ENCODE assay signal across 7 cellular contexts in the genomic region with DNA sequence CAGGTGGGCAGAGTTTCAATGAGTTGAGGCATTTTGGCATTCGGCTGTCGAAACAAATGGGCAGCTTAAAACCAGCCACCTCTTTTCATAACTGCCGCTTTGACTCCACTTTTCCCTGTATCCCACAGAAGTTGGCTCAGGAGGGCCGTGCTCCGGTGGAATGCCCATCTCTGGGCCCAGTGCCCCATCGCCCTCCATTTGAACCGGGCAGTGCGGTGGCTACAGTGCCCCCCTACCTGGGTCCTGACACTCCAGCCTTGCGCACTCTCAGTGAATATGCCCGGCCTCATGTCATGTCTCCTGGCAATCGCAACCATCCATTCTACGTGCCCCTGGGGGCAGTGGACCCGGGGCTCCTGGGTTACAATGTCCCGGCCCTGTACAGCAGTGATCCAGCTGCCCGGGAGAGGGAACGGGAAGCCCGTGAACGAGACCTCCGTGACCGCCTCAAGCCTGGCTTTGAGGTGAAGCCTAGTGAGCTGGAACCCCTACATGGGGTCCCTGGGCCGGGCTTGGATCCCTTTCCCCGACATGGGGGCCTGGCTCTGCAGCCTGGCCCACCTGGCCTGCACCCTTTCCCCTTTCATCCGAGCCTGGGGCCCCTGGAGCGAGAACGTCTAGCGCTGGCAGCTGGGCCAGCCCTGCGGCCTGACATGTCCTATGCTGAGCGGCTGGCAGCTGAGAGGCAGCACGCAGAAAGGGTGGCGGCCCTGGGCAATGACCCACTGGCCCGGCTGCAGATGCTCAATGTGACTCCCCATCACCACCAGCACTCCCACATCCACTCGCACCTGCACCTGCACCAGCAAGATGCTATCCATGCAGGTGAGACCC. TPM values are rescaled to one million over a fixed set of nuclear protein-coding genes. Genes with fewer than 3 reads are reported as not detected.
DNase-seq lines count a peak whose midpoint lies in the region; ATAC-seq and TF ChIP-seq lines count a peak whose summit lies in the region.
"Had no signal": no experiment of that assay in that cellular context is flagged by ENCODE, and none has a peak within 500 bp of the region (broad histone marks: within the 10 kb centered on the region; RNA-seq: fewer than 3 reads in every experiment).

No MANE protein-coding gene starts in this region.

- H4K20me1 ChIP-seq in OCI-LY7 (ENCODE audit: insufficient read depth, low read length) (no peaks in the 10 kb centered on the region), smooth muscle cell (ENCODE audit: low read depth) (peaks cover 10% of the 10 kb centered on the region)

- H3K9me3 ChIP-seq in OCI-LY7 (ENCODE audit: low read length) (no peaks in the 10 kb centered on the region), esophagus muscularis mucosa (no peaks in the 10 kb centered on the region), smooth muscle cell (replicated peaks; ENCODE audit: low read depth) (no peaks in the 10 kb centered on the region)

- no peak for TF ChIP-seq POLR2A in esophagus muscularis mucosa (IDR thresholded peaks at IDR 0.05; ENCODE audit: low read depth)

- TF ChIP-seq EP300 in esophagus muscularis mucosa (IDR thresholded peaks at IDR 0.05) = no peak

- H3K27me3 ChIP-seq in esophagus muscularis mucosa (no peaks in the 10 kb centered on the region), smooth muscle cell (ENCODE audit: low read depth) (no peaks in the 10 kb centered on the region)

- WGBS in esophagus muscularis mucosa = 86% methylated on average over 24 of the region's 32 CpGs
- WGBS in smooth muscle cell (ENCODE audit: low lambda C conversion rate) = 94% methylated on average over 29 of the region's 32 CpGs

- peaks cover 21% of the 10 kb centered on the region for H3K4me1 ChIP-seq in OCI-LY7 (ENCODE audit: insufficient read depth, low read length, poor library complexity, severe bottlenecking)
- peaks cover 59 to 89% (median 83%) of the 10 kb centered on the region in 4 donors for H3K4me1 ChIP-seq in esophagus muscularis mucosa
- peaks cover 15% of the 10 kb centered on the region for H3K4me1 ChIP-seq in smooth muscle cell (ENCODE audit: low read depth)

- H3K79me2 ChIP-seq in OCI-LY7 (ENCODE audit: insufficient read depth, low read depth, low read length) (peaks cover 5% of the 10 kb centered on the region; the same call in 1 of the 2 replicates), smooth muscle cell (ENCODE audit: low read depth) (peaks cover 9% of the 10 kb centered on the region)

- intact Hi-C loops in OCI-LY7 (cut with micrococcal nuclease; ENCODE audit: unreplicated experiment) = loop anchor here (5.0 kb wide), 1 partner anchor 34 kb away; the partner anchor contains the start of genes EMG1 and PHB2
- intact Hi-C loops in esophagus muscularis mucosa (cut with DNase I) = no loop called here

- no peaks in the 10 kb centered on the region for H3K9me2 ChIP-seq in OCI-LY7 (ENCODE audit: insufficient read depth, low read length)

- peak overlapping the region; percentile 62 for H3K9ac ChIP-seq in smooth muscle cell (ENCODE audit: low read depth)

- POLR2A ChIA-PET in OCI-LY7 (lab: Charles Lee) = interaction anchor here (0.5 to 2.3 kb wide), 8 partner anchors 7 to 40 kb away, joined by 3 to 7 read pairs (median 4); no protein-coding TSS in a partner anchor

- ATAC-seq in HG03521 (IDR thresholded peaks at IDR 0.05; ENCODE audit: unreplicated experiment) = no peak

- H3K36me3 ChIP-seq in OCI-LY7 (ENCODE audit: insufficient read depth, low read length) (peaks cover 5% of the 10 kb centered on the region; the same call in 1 of the 2 replicates), esophagus muscularis mucosa (peaks cover 6 to 71% (median 66%) of the 10 kb centered on the region in 4 donors), smooth muscle cell (ENCODE audit: low read depth) (no peaks in the 10 kb centered on the region)

- no peak for DNase-seq in OCI-LY7 (ENCODE audit: low spot score)
- DNase-seq in esophagus muscularis mucosa (ENCODE audit: extremely low spot score) = no peak
- DNase-seq in smooth muscle cell (lab: John Stamatoyannopoulos, UW; ENCODE audit: unreplicated experiment) = no peak
- DNase-seq in NCI-H2107 (lab: John Stamatoyannopoulos, UW) = no peak
- DNase-seq in H4 (ENCODE audit: low spot score) = no peak

- no peak; the same call in 1 of the 2 replicates for TF ChIP-seq CTCF in OCI-LY7 (conservative IDR thresholded peaks at IDR 0.05; ENCODE audit: low read length)
- no peak for TF ChIP-seq CTCF in esophagus muscularis mucosa (IDR thresholded peaks at IDR 0.05)
- TF ChIP-seq CTCF in smooth muscle cell (IDR thresholded peaks at IDR 0.05; ENCODE audit: borderline replicate concordance, insufficient read depth, poor library complexity, severe bottlenecking) = no peak

- H3K4me2 ChIP-seq in OCI-LY7 (ENCODE audit: low read length) (peak overlapping the region; percentile 71), smooth muscle cell (peak overlapping the region; percentile 82)

- CTCF ChIA-PET in OCI-LY7 (lab: Charles Lee; ENCODE audit: unreplicated experiment) = interaction anchor here (1.3 to 1.4 kb wide), 2 partner anchors 13 to 15 kb away, joined by 3 to 4 read pairs; no protein-coding TSS in a partner anchor

- H3K4me3 ChIP-seq in OCI-LY7 (ENCODE audit: low read depth, low read length, poor library complexity, severe bottlenecking) = peak overlapping the region; percentile 60
- H3K4me3 ChIP-seq in esophagus muscularis mucosa = peak overlapping the region; percentile 60 to 70 (median 66)
- H3K4me3 ChIP-seq in smooth muscle cell = peak overlapping the region; percentile 64

- H3K27ac ChIP-seq in OCI-LY7 (ENCODE audit: low read depth, low read length, poor library complexity, severe bottlenecking) = peak overlapping the region; percentile 87
- H3K27ac ChIP-seq in esophagus muscularis mucosa (replicated peaks in 1 of 4) = peak overlapping the region; percentile 91 to 95 (median 93)
- peak overlapping the region; percentile 15 for H3K27ac ChIP-seq in smooth muscle cell (ENCODE audit: low read depth)

- H3F3A ChIP-seq in smooth muscle cell (ENCODE audit: low read depth) = peaks cover 42% of the 10 kb centered on the region

- BruUV-seq in OCI-LY7 (replicated peaks; lab: Mats Ljungman, UMichigan) = TSS peak; percentile 76

- H2AFZ ChIP-seq in OCI-LY7 (ENCODE audit: low read length) = peak overlapping the region; percentile 65; the same call in 1 of the 2 replicates
- no peak overlapping the region for H2AFZ ChIP-seq in smooth muscle cell (ENCODE audit: low read depth)

RNA-seq across cellular contexts. Expression of gene RNU7-1, which starts 5.0 kb away (rescaled TPM):
- not detected in 2 replicates for total RNA-seq in OCI-LY7 (2014; rRNA removed; shearing (Covaris generic))
- not detected in 2 replicates for total RNA-seq in OCI-LY7 (2022)
- total RNA-seq in esophagus muscularis mucosa = not detected
- not detected in 2 replicates for total RNA-seq in smooth muscle cell
- polyA plus RNA-seq in smooth muscle cell = not detected in 2 replicates
- not detected in 2 replicates for total RNA-seq in H4 (2014; rRNA removed; shearing (Covaris generic))
- total RNA-seq: pulmonary artery endothelial cell had no signal

RNA-seq across cellular contexts. Expression of gene C12orf57, which starts 5.3 kb away (rescaled TPM):
- 315 and 319 TPM in 2 replicates for total RNA-seq in OCI-LY7 (2014; rRNA removed; shearing (Covaris generic))
- total RNA-seq in OCI-LY7 (2022) = 126 and 130 TPM in 2 replicates
- 100 to 1,000 TPM; 307 to 437 (median 325) TPM for total RNA-seq in esophagus muscularis mucosa
- 433 and 494 TPM in 2 replicates for total RNA-seq in smooth muscle cell
- 360 and 397 TPM in 2 replicates for polyA plus RNA-seq in smooth muscle cell
- 219 and 260 TPM in 2 replicates for total RNA-seq in H4 (2014; rRNA removed; shearing (Covaris generic))

RNA-seq across cellular contexts. Expression of gene ATN1, which starts 10.8 kb away (rescaled TPM):
- 0.98 and 3.1 TPM in 2 replicates for total RNA-seq in OCI-LY7 (2014; rRNA removed; shearing (Covaris generic))
- total RNA-seq in OCI-LY7 (2022) = 4.9 and 6.7 TPM in 2 replicates
- total RNA-seq in esophagus muscularis mucosa = 100 to 1,000 TPM in 2 of 4 donors, 10 to 100 TPM in 2; 72.2 to 163 (median 92.4) TPM
- 9.9 and 30.4 TPM in 2 replicates for total RNA-seq in smooth muscle cell
- polyA plus RNA-seq in smooth muscle cell = 28.8 and 36.1 TPM in 2 replicates
- 6.0 and 14.2 TPM in 2 replicates for total RNA-seq in H4 (2014; rRNA removed; shearing (Covaris generic))

RNA-seq across cellular contexts. Expression of gene PTPN6, which starts 12.6 kb away (rescaled TPM):
- total RNA-seq in OCI-LY7 (2014; rRNA removed; shearing (Covaris generic)) = 37.1 and 42.9 TPM in 2 replicates
- 110 and 116 TPM in 2 replicates for total RNA-seq in OCI-LY7 (2022)
- total RNA-seq in esophagus muscularis mucosa = 10 to 100 TPM in 3 of 4 donors, 1 to 10 TPM in 1; 9.1 to 16.9 (median 13.3) TPM
- 4.3 and 5.5 TPM in 2 replicates for total RNA-seq in smooth muscle cell
- 2.8 and 8.7 TPM in 2 replicates for polyA plus RNA-seq in smooth muscle cell
- not detected in 2 replicates for total RNA-seq in H4 (2014; rRNA removed; shearing (Covaris generic))

RNA-seq across cellular contexts. Expression of gene ENO2, which starts 24.2 kb away (rescaled TPM):
- total RNA-seq in OCI-LY7 (2014; rRNA removed; shearing (Covaris generic)) = 24.9 and 29.3 TPM in 2 replicates
- total RNA-seq in OCI-LY7 (2022) (79.6 and 89.5 TPM in 2 replicates), esophagus muscularis mucosa (10 to 100 TPM; 28.7 to 49.7 (median 40.0) TPM), smooth muscle cell (52.5 and 58.8 TPM in 2 replicates)
- polyA plus RNA-seq in smooth muscle cell = 105 and 127 TPM in 2 replicates
- total RNA-seq in H4 (2014; rRNA removed; shearing (Covaris generic)) = 10.6 and 11.2 TPM in 2 replicates

Comparison
In these comparisons a context has a peak if more than half of its experiments do, and no peak if none do; other contexts are left out.
1. H3K27ac ChIP-seq: peak in every context shown above with its lines; median percentile 93 in esophagus muscularis mucosa; 87 in OCI-LY7; 15 in smooth muscle cell.